Comparison of ENCODE assay signal across 15 cellular contexts in genomic region chr17:17143501-17143900, GRCh38.
DNase-seq lines count a peak whose midpoint lies in the region; ATAC-seq, FAIRE-seq and TF ChIP-seq lines count a peak whose summit lies in the region.
"Had no signal": no experiment of that assay in that cellular context is flagged by ENCODE, and none has a peak within 500 bp of the region (broad histone marks: within the 10 kb centered on the region; RNA-seq: fewer than 3 reads in every experiment).

No MANE protein-coding gene starts in this region.

- H3K14ac ChIP-seq in neuronal stem cell (ENCODE audit: low read length) = no peak overlapping the region

- H3K9me3 Mint-ChIP-seq in mesothelial cell of epicardium = no peaks in the 10 kb centered on the region
- H3K9me3 Mint-ChIP-seq: CD8-positive, alpha-beta T cell had no signal

- H3K4me3 ChIP-seq in BLaER1 treated with 17β-estradiol and CSF1 and Interleukin-3, amounts not matched to agents 10 nM and 100 nM = no peak overlapping the region
- H3K4me3 ChIP-seq in K562 (no peak overlapping the region), neuronal stem cell (ENCODE audit: low read length in 2 of 2) (no peak overlapping the region)
- H3K4me3 ChIP-seq: HAP-1 had no signal

- H3K4ac ChIP-seq in neuronal stem cell (ENCODE audit: low read length) = no peak overlapping the region

- H3K27ac ChIP-seq in BLaER1 treated with 17β-estradiol and CSF1 and Interleukin-3, amounts not matched to agents 10 nM and 100 nM = peak overlapping the region in 4 of 11 experiments; percentile 54 to 76 (median 69); a peak in 7 of 22 replicates
- no peak overlapping the region for H3K27ac ChIP-seq in K562 (ENCODE audit: extremely low read depth, low read depth, low read length)
- H3K27ac ChIP-seq in neuronal stem cell (replicated peaks; ENCODE audit: low read length) = no peak overlapping the region

- H4K8ac ChIP-seq in neuronal stem cell (ENCODE audit: low read depth, low read length) = no peak overlapping the region

- H4K91ac ChIP-seq in neuronal stem cell (ENCODE audit: low read depth, low read length, poor library complexity) = no peak overlapping the region

- intact Hi-C loops in K562 (cut with micrococcal nuclease) = loop anchor here (5.0 to 10.0 kb wide), 2 partner anchors 141 to 171 kb away; no protein-coding TSS in a partner anchor

- BruUV-seq in K562 (replicated peaks; lab: Mats Ljungman, UMichigan) = no TSS peak

- H3K27me3 Mint-ChIP-seq in mesothelial cell of epicardium (ENCODE audit: low read depth) = no peaks in the 10 kb centered on the region

- ATAC-seq in K562 = no peak
- ATAC-seq: CD8-positive, alpha-beta T cell had no signal

- H3K4me1 ChIP-seq in BLaER1 treated with 17β-estradiol and CSF1 and Interleukin-3, amounts not matched to agents 10 nM and 100 nM = peaks cover 36 to 100% (median 99%) of the 10 kb centered on the region in 10 experiments
- H3K4me1 ChIP-seq in K562 (replicated peaks in 1 of 2; ENCODE audit: control insufficient read depth in 2 of 2, insufficient read depth in 2 of 2, low read length in 2 of 2) = peaks cover 0 to 7% of the 10 kb centered on the region in 2 experiments; a peak in 1 of 5 replicates
- H3K4me1 ChIP-seq in neuronal stem cell (ENCODE audit: control insufficient read depth in 2 of 2, insufficient read depth in 1 of 2, low read depth in 1 of 2, low read length in 2 of 2) = peaks cover 0 to 1% of the 10 kb centered on the region in 2 donors
- H3K4me1 ChIP-seq: BE2C, HAP-1 had no signal

- H4K20me1 ChIP-seq in BLaER1 treated with 17β-estradiol and CSF1 and Interleukin-3, amounts not matched to agents 10 nM and 100 nM = peaks cover 4 to 87% (median 75%) of the 10 kb centered on the region in 11 experiments; a peak in 19 of 22 replicates
- H4K20me1 ChIP-seq in K562 (replicated peaks; ENCODE audit: control insufficient read depth, insufficient read depth, low read length) = no peaks in the 10 kb centered on the region

- H3K18ac ChIP-seq in neuronal stem cell (ENCODE audit: low read length) = no peak overlapping the region

- FAIRE-seq in K562 (lab: Jason Lieb, UNC) = no peak
- FAIRE-seq: A204.1 had no signal

- H3K4me3 Mint-ChIP-seq in mesothelial cell of epicardium = no peak overlapping the region
- H3K4me3 Mint-ChIP-seq: CD14-positive monocyte; CD8-positive, alpha-beta T cell had no signal

- no peak for TF ChIP-seq RAD21 in K562 (CRISPR knock-in tag; conservative IDR thresholded peaks at IDR 0.05 in 1 of 2, IDR thresholded peaks at IDR 0.05 in 1 of 2)

- 85% methylated on average over 5 of the region's 19 CpGs for WGBS in K562 (ENCODE audit: insufficient coverage, low coverage, missing lambda C conversion rate)
- WGBS in neuronal stem cell (ENCODE audit: extremely low coverage in 2 of 2, insufficient read length in 2 of 2, insufficient replicate concordance in 1 of 2), 2 donors = no CpG with 5 or more reads among the region's 19 CpGs

- peaks cover 49 to 88% (median 78%) of the 10 kb centered on the region in 11 experiments for H3K36me3 ChIP-seq in BLaER1 treated with 17β-estradiol and CSF1 and Interleukin-3, amounts not matched to agents 10 nM and 100 nM
- H3K36me3 ChIP-seq in K562 (ENCODE audit: control insufficient read depth, insufficient read depth, low read length) (peaks cover 32% of the 10 kb centered on the region; the same call in 1 of the 3 replicates), neuronal stem cell (replicated peaks in 1 of 2; ENCODE audit: control insufficient read depth in 2 of 2, insufficient read depth in 2 of 2, low read length in 2 of 2) (peaks cover 34 to 90% of the 10 kb centered on the region in 2 donors)

- DNase-seq in K562 (ENCODE audit: extremely low read depth in 1 of 4, low spot score in 3 of 4) = no peak
- DNase-seq in neuronal stem cell (ENCODE audit: low spot score) = no peak
- DNase-seq in iPS-NIHi11 (ENCODE audit: low spot score) = no peak
- DNase-seq in mesothelial cell of epicardium (ENCODE audit: low spot score in 2 of 2, unreplicated experiment in 2 of 2) = no peak
- DNase-seq in HCEC 1CT = no peak
- DNase-seq: ACHN; BE2C; Calu3; CD8-positive, alpha-beta T cell; DMS79 treated with DMSO at 0.1 percent for 48 hours; GF-D8 had no signal

- no peak overlapping the region for H2BK15ac ChIP-seq in neuronal stem cell (ENCODE audit: low read length)

- no peak overlapping the region for H2BK120ac ChIP-seq in neuronal stem cell (ENCODE audit: low read depth, low read length)

- in situ Hi-C loops in K562 (cut with MboI) = no loop called here

- CTCF ChIA-PET in K562 (lab: Yijun Ruan, JAX; ENCODE audit: low intra/inter-chr PET ratio) = no interaction called here

- H3K27me3 ChIP-seq in BLaER1 treated with 17β-estradiol and CSF1 and Interleukin-3, amounts not matched to agents 10 nM and 100 nM = no peaks in the 10 kb centered on the region
- no peaks in the 10 kb centered on the region for H3K27me3 ChIP-seq in K562 (ENCODE audit: control insufficient read depth in 2 of 2, insufficient read depth in 2 of 2, low read length in 2 of 2)
- H3K27me3 ChIP-seq in neuronal stem cell (ENCODE audit: control insufficient read depth in 3 of 3, insufficient read depth in 3 of 3, low read depth in 1 of 3, low read length in 3 of 3) = no peaks in the 10 kb centered on the region
- H3K27me3 ChIP-seq: BE2C had no signal

- H2AFZ ChIP-seq in K562 (ENCODE audit: low read depth, low read length) = no peak overlapping the region
- no peak overlapping the region for H2AFZ ChIP-seq in neuronal stem cell (ENCODE audit: low read length)

- no peak overlapping the region for H2BK12ac ChIP-seq in neuronal stem cell (ENCODE audit: low read length)

- no peak overlapping the region for H3K23ac ChIP-seq in neuronal stem cell (ENCODE audit: low read depth, low read length, poor library complexity)

- no peak for TF ChIP-seq POLR2A in K562 (conservative IDR thresholded peaks at IDR 0.05)

- no peaks in the 10 kb centered on the region for H3K9me1 ChIP-seq in K562 (ENCODE audit: control insufficient read depth, insufficient read depth, low read length)

- no peaks in the 10 kb centered on the region for H3K4me1 Mint-ChIP-seq in mesothelial cell of epicardium

- no peak overlapping the region for H2BK5ac ChIP-seq in neuronal stem cell (ENCODE audit: low read length)

- no peaks in the 10 kb centered on the region for H3K79me2 ChIP-seq in K562 (ENCODE audit: control insufficient read depth, insufficient read depth, low read length)

- POLR2A ChIA-PET in K562 (lab: Yijun Ruan, JAX) = interaction anchor here (0.7 kb wide), 1 partner anchor 700 kb away, joined by 3 read pairs; no protein-coding TSS in a partner anchor

- no peak for TF ChIP-seq EP300 in K562 (IDR thresholded peaks at IDR 0.05; ENCODE audit: low read length)

- H2AK5ac ChIP-seq in neuronal stem cell (ENCODE audit: low read depth, low read length) = no peak overlapping the region

- H3K4me2 ChIP-seq in BLaER1 treated with 17β-estradiol and CSF1 and Interleukin-3, amounts not matched to agents 10 nM and 100 nM = peak overlapping the region in 9 of 11 experiments; percentile 73 to 96 (median 85); a peak in 17 of 22 replicates
- no peak overlapping the region for H3K4me2 ChIP-seq in K562 (ENCODE audit: insufficient read depth, low read length)
- no peak overlapping the region for H3K4me2 ChIP-seq in neuronal stem cell (ENCODE audit: insufficient read depth, low read length, poor library complexity, severe bottlenecking)

- H3K27ac Mint-ChIP-seq in mesothelial cell of epicardium = no peak overlapping the region
- H3K27ac Mint-ChIP-seq: CD14-positive monocyte; CD8-positive, alpha-beta T cell had no signal

- H3K9ac ChIP-seq in BLaER1 treated with 17β-estradiol and CSF1 and Interleukin-3, amounts not matched to agents 10 nM and 100 nM = peak overlapping the region in 5 of 11 experiments; percentile 9 to 70 (median 64); a peak in 5 of 22 replicates
- H3K9ac ChIP-seq in K562 (ENCODE audit: insufficient read depth in 1 of 2, low read depth in 2 of 2, low read length in 2 of 2) (no peak overlapping the region), neuronal stem cell (ENCODE audit: low read depth, low read length, poor library complexity) (peak overlapping the region; percentile 10)

- TF ChIP-seq CTCF in K562 (IDR thresholded peaks at IDR 0.05 in 2 of 3, conservative IDR thresholded peaks at IDR 0.05 in 1 of 3; ENCODE audit: insufficient read depth in 2 of 3, low read depth in 1 of 3, low read length in 3 of 3) (no peak), mesothelial cell of epicardium (IDR thresholded peaks at IDR 0.05; ENCODE audit: unreplicated experiment) (no peak)

- H3K36me3 Mint-ChIP-seq in mesothelial cell of epicardium = peaks cover 18% of the 10 kb centered on the region

- no peaks in the 10 kb centered on the region for H3K9me3 ChIP-seq in BLaER1 treated with 17β-estradiol and CSF1 and Interleukin-3, amounts not matched to agents 10 nM and 100 nM (replicated peaks in 1 of 11)
- H3K9me3 ChIP-seq in K562 (replicated peaks; ENCODE audit: control insufficient read depth, insufficient read depth, low read depth, low read length) (no peaks in the 10 kb centered on the region), neuronal stem cell (replicated peaks in 1 of 2; ENCODE audit: control insufficient read depth in 2 of 2, insufficient read depth in 1 of 2, low read depth in 1 of 2, low read length in 2 of 2) (no peaks in the 10 kb centered on the region)
- H3K9me3 ChIP-seq: BE2C, HAP-1 had no signal

- no peaks in the 10 kb centered on the region for H3K79me1 ChIP-seq in neuronal stem cell (ENCODE audit: low read depth, low read length)

TF ChIP-seq in K562, 482 proteins besides CTCF, POLR2A, EP300 and RAD21:
- TF ChIP-seq XRCC5 (IDR thresholded peaks at IDR 0.05; ENCODE audit: low read depth, low read length) (no peak), RBM22 (IDR thresholded peaks at IDR 0.05; ENCODE audit: low read depth, low read length, poor library complexity, severe bottlenecking) (peak; percentile 39), POLR2G (IDR thresholded peaks at IDR 0.05; ENCODE audit: low read depth, low read length) (0 out of 2 replicates have a peak, but pooled peaks have one; percentile 14)

Comparison
In these comparisons a context has a peak if more than half of its experiments do, and no peak if none do; other contexts are left out.
1. H3K4me2 ChIP-seq: peak in BLaER1 treated with 17β-estradiol and CSF1 and Interleukin-3, amounts not matched to agents 10 nM and 100 nM (9 of 11); none in K562 (single experiment) and neuronal stem cell (single experiment).